25 cellular contexts compared by ENCODE assay signal in the genomic region with DNA sequence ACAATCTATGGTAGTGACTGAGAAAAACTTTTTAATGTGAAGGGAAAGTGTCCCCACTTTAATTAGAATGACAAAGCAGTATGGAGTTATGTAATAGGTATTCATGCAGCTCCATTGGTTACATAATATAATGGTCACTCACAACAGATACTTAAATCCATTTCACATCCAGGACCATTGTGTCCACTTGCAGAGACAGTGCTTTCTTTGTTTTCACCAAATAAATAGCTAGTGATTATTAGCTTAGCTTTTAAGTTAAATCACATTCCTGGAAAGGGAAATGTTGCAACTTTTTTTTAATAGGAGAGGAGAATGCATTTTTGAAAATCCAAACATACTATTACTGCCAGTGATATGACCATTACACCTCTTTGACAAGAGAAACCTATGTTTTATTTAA. TPM values are rescaled to one million over a fixed set of nuclear protein-coding genes. Genes with fewer than 3 reads are reported as not detected.
DNase-seq lines count a peak whose midpoint lies in the region; ATAC-seq, FAIRE-seq and TF ChIP-seq lines count a peak whose summit lies in the region.
"Had no signal": no experiment of that assay in that cellular context is flagged by ENCODE, and none has a peak within 500 bp of the region (broad histone marks: within the 10 kb centered on the region; RNA-seq: fewer than 3 reads in every experiment).

No MANE protein-coding gene starts in this region.

- no peaks in the 10 kb centered on the region for H4K20me1 ChIP-seq in HepG2 (ENCODE audit: insufficient read depth, low read length)

- no peak overlapping the region for H3K4me2 ChIP-seq in HepG2 (ENCODE audit: low read depth, low read length)
- H3K4me2 ChIP-seq: SK-N-SH had no signal

- in situ Hi-C loops in HepG2 (cut with HindIII; ENCODE audit: extremely low pct_ligation_motif_present, low pct_unique_long_range_greater_than_20kb) = no loop called here

- no peak for TF ChIP-seq RAD21 in HepG2 (CRISPR knock-in tag; IDR thresholded peaks at IDR 0.05)

- no peak overlapping the region for H3K9ac ChIP-seq in HepG2 (ENCODE audit: insufficient read depth, low read depth, low read length)
- H3K9ac ChIP-seq: BLaER1 treated with 17β-estradiol and CSF1 and Interleukin-3, amounts not matched to agents 10 nM and 100 nM; SK-N-SH had no signal

- DNase-seq in HepG2 (ENCODE audit: low spot score) = peak; percentile 71
- no peak for DNase-seq in right lobe of liver
- DNase-seq in frontal cortex (ENCODE audit: low spot score in 2 of 2) = no peak
- DNase-seq in renal cortical epithelial cell (ENCODE audit: low read depth) = peak; percentile 66
- no peak for DNase-seq in GF-D8 (lab: John Stamatoyannopoulos, UW)
- no peak for DNase-seq in stimulated activated CD4-positive, alpha-beta T cell treated with anti-CD3 and anti-CD28 coated beads, Interleukin-1b, Interleukin-23, amount 100 ng/mL, for 48 hours
- DNase-seq: activated gamma-delta T cell; activated naive CD8-positive, alpha-beta T cell treated with anti-CD3 and anti-CD28 coated beads, Interleukin-2, amount 50 U/mL, for 24 hours; Caco-2; DMS79 treated with DMSO at 0.1 percent for 48 hours; H7; kidney; lower lobe of right lung; NCI-H1694 treated with DMSO at 0.1 percent for 48 hours; NCI-H69; SK-N-SH; stimulated activated CD4-positive, alpha-beta T cell treated with anti-CD3 and anti-CD28 coated beads, Interleukin-4, amount 100 ng/mL, for 4 hours; stimulated activated naive CD4-positive, alpha-beta T cell treated with Interleukin-2 at 50 U/mL for 16 hours; T-helper 17 cell had no signal

- no peak for TF ChIP-seq EP300 in HepG2 (IDR thresholded peaks at IDR 0.05; ENCODE audit: low read depth in 2 of 2, low read length in 2 of 2)
- TF ChIP-seq EP300 in HepG2 (CRISPR knock-in tag; IDR thresholded peaks at IDR 0.05; ENCODE audit: borderline replicate concordance) = no peak

- TF ChIP-seq POLR2A in HepG2 (IDR thresholded peaks at IDR 0.05; ENCODE audit: insufficient read depth in 1 of 2, low read depth in 2 of 2, low read length in 2 of 2) (no peak), right lobe of liver (IDR thresholded peaks at IDR 0.05) (no peak)

- TF ChIP-seq CTCF in HepG2 (CRISPR knock-in tag; IDR thresholded peaks at IDR 0.05) (no peak), right lobe of liver (IDR thresholded peaks at IDR 0.05) (no peak)

- intact Hi-C loops in HepG2 (cut with micrococcal nuclease; ENCODE audit: unreplicated experiment) (no loop called here), right lobe of liver (cut with DNase I) (no loop called here)

- FAIRE-seq in HepG2 (lab: Jason Lieb, UNC) = no peak
- FAIRE-seq in frontal cortex (lab: Jason Lieb, UNC) = peak; percentile 69
- FAIRE-seq: A204.1, kidney had no signal

- H3K27ac ChIP-seq in HepG2 (ENCODE audit: extremely low read length, insufficient read depth, low read length) (no peak overlapping the region), right lobe of liver (no peak overlapping the region)
- H3K27ac ChIP-seq: BLaER1 treated with 17β-estradiol and CSF1 and Interleukin-3, amounts not matched to agents 10 nM and 100 nM; lower lobe of right lung; RWPE1 had no signal

- no TSS peak for BruUV-seq in HepG2 (replicated peaks; lab: Mats Ljungman, UMichigan)

- no peaks in the 10 kb centered on the region for H3K79me2 ChIP-seq in HepG2 (ENCODE audit: insufficient read depth, low read length)

- CTCF ChIA-PET in HepG2 (lab: Yijun Ruan, JAX; ENCODE audit: low intra/inter-chr PET ratio, low total read pairs) = no interaction called here

- H3K9me3 ChIP-seq in HepG2 (ENCODE audit: low read length) (no peaks in the 10 kb centered on the region), right lobe of liver (no peaks in the 10 kb centered on the region)
- H3K9me3 ChIP-seq: Caco-2, lower lobe of right lung, SK-N-SH had no signal

- H3K4me1 ChIP-seq in HepG2 (ENCODE audit: insufficient read depth, low read length) (0 out of 2 replicates have a peak, but pooled peaks cover 13% of the 10 kb centered on the region), right lobe of liver (no peaks in the 10 kb centered on the region)

- ATAC-seq in HepG2 (no peak), right lobe of liver (no peak), HG03457 (IDR thresholded peaks at IDR 0.05; ENCODE audit: unreplicated experiment) (no peak), HG03520 (IDR thresholded peaks at IDR 0.05; ENCODE audit: unreplicated experiment) (no peak)
- ATAC-seq: activated naive CD8-positive, alpha-beta T cell treated with anti-CD3 and anti-CD28 coated beads, Interleukin-2, amount 50 U/mL, for 24 hours; esophagus mucosa; T-helper 17 cell had no signal

- no peaks in the 10 kb centered on the region for H3K27me3 ChIP-seq in HepG2 (ENCODE audit: control insufficient read depth in 1 of 2, insufficient read depth in 2 of 2, low read length in 2 of 2)
- H3K27me3 ChIP-seq in right lobe of liver = no peaks in the 10 kb centered on the region
- H3K27me3 ChIP-seq: BLaER1 treated with 17β-estradiol and CSF1 and Interleukin-3, amounts not matched to agents 10 nM and 100 nM had no signal

- no peaks in the 10 kb centered on the region for H3K36me3 ChIP-seq in HepG2 (replicated peaks in 1 of 2; ENCODE audit: control insufficient read depth in 1 of 2, insufficient read depth in 2 of 2, low read length in 2 of 2)
- H3K36me3 ChIP-seq in right lobe of liver = no peaks in the 10 kb centered on the region
- H3K36me3 ChIP-seq: lower lobe of right lung had no signal

- no peak overlapping the region for H2AFZ ChIP-seq in HepG2 (ENCODE audit: low read length)

- H3K4me3 ChIP-seq in HepG2 (replicated peaks in 1 of 3; ENCODE audit: insufficient read depth in 1 of 3, low read depth in 2 of 3, low read length in 3 of 3) (no peak overlapping the region), right lobe of liver (no peak overlapping the region)
- H3K4me3 ChIP-seq: BLaER1 treated with 17β-estradiol and CSF1 and Interleukin-3, amounts not matched to agents 10 nM and 100 nM; lower lobe of right lung had no signal

- POLR2A ChIA-PET in HepG2 (lab: Yijun Ruan, JAX) = interaction anchor here (0.8 kb wide), 1 partner anchor 15 kb away, joined by 3 read pairs; no protein-coding TSS in a partner anchor

TF ChIP-seq in HepG2, 621 proteins besides CTCF, POLR2A, EP300 and RAD21 (continues in another document):
- TF ChIP-seq, protein P1, sequence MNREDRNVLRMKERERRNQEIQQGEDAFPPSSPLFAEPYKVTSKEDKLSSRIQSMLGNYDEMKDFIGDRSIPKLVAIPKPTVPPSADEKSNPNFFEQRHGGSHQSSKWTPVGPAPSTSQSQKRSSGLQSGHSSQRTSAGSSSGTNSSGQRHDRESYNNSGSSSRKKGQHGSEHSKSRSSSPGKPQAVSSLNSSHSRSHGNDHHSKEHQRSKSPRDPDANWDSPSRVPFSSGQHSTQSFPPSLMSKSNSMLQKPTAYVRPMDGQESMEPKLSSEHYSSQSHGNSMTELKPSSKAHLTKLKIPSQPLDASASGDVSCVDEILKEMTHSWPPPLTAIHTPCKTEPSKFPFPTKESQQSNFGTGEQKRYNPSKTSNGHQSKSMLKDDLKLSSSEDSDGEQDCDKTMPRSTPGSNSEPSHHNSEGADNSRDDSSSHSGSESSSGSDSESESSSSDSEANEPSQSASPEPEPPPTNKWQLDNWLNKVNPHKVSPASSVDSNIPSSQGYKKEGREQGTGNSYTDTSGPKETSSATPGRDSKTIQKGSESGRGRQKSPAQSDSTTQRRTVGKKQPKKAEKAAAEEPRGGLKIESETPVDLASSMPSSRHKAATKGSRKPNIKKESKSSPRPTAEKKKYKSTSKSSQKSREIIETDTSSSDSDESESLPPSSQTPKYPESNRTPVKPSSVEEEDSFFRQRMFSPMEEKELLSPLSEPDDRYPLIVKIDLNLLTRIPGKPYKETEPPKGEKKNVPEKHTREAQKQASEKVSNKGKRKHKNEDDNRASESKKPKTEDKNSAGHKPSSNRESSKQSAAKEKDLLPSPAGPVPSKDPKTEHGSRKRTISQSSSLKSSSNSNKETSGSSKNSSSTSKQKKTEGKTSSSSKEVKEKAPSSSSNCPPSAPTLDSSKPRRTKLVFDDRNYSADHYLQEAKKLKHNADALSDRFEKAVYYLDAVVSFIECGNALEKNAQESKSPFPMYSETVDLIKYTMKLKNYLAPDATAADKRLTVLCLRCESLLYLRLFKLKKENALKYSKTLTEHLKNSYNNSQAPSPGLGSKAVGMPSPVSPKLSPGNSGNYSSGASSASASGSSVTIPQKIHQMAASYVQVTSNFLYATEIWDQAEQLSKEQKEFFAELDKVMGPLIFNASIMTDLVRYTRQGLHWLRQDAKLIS (CRISPR knock-in tag; IDR thresholded peaks at IDR 0.05) = no peak
- TF ChIP-seq BCL6 (CRISPR knock-in tag; IDR thresholded peaks at IDR 0.05) (peak; percentile 90), MED1 (CRISPR knock-in tag; IDR thresholded peaks at IDR 0.05) (no peak), ARID2 (CRISPR knock-in tag; IDR thresholded peaks at IDR 0.05; ENCODE audit: borderline replicate concordance) (no peak), SMAD9 (CRISPR knock-in tag; IDR thresholded peaks at IDR 0.05) (no peak)

RNA-seq across cellular contexts. Expression of a gene that starts 22.9 kb away (rescaled TPM):
- total RNA-seq in HepG2 (2016; rRNA removed; fragmentation: Illumina TruSeq; extraction: Trizol) = 4.7 and 5.7 TPM in 2 replicates
- total RNA-seq in HepG2 (2016; cell fraction: cytosol; rRNA removed; fragmentation: Illumina TruSeq; extraction: Trizol; ENCODE audit: low read depth) = 0.81 and 1.1 TPM in 2 replicates
- total RNA-seq in HepG2 (2016; cell fraction: insoluble cytoplasmic fraction; rRNA removed; fragmentation: Illumina TruSeq; extraction: Trizol) = 4.3 and 5.7 TPM in 2 replicates
- 2.6 and 2.8 TPM in 2 replicates for total RNA-seq in HepG2 (2016; cell fraction: membrane; rRNA removed; fragmentation: Illumina TruSeq; extraction: Trizol)
- 5.2 and 5.9 TPM in 2 replicates for total RNA-seq in HepG2 (2016; cell fraction: nucleus; rRNA removed; fragmentation: Illumina TruSeq; extraction: Trizol)
- 3.4 and 3.5 TPM in 2 replicates for polyA plus RNA-seq in HepG2 (2011; rRNA removed)
- 2.4 and 3.1 TPM in 2 replicates for polyA plus RNA-seq in HepG2 (2011; cell fraction: cytosol; rRNA removed)
- 2.7 and 2.8 TPM in 2 replicates for polyA plus RNA-seq in HepG2 (2011; cell fraction: nucleus; rRNA removed)
- 1.8 and 1.9 TPM in 2 replicates for polyA plus RNA-seq in HepG2 (2012)
- polyA plus RNA-seq in HepG2 (2016; cell fraction: cytosol; fragmentation: Illumina TruSeq; extraction: Trizol; ENCODE audit: low read depth) = 0.16 and 0.20 TPM in 2 replicates
- polyA plus RNA-seq in HepG2 (2016; cell fraction: insoluble cytoplasmic fraction; fragmentation: Illumina TruSeq; extraction: Trizol; ENCODE audit: low read depth) = 5.0 and 5.2 TPM in 2 replicates
- 1.2 and 1.3 TPM in 2 replicates for polyA plus RNA-seq in HepG2 (2016; cell fraction: membrane; fragmentation: Illumina TruSeq; extraction: Trizol; ENCODE audit: low read depth)
- 5.2 and 5.4 TPM in 2 replicates for polyA plus RNA-seq in HepG2 (2016; cell fraction: nucleus; fragmentation: Illumina TruSeq; extraction: Trizol; ENCODE audit: insufficient read depth, low read depth)
- 1.8 and 3.3 TPM in 2 replicates for polyA minus RNA-seq in HepG2 (2011; rRNA and poly(A)+ RNA removed; ENCODE audit: low replicate concordance)
- polyA minus RNA-seq in HepG2 (2011; cell fraction: cytosol; rRNA and poly(A)+ RNA removed) = 2.6 and 3.0 TPM in 2 replicates
- 6.7 and 7.7 TPM in 2 replicates for polyA minus RNA-seq in HepG2 (2011; cell fraction: nucleus; rRNA and poly(A)+ RNA removed)
- total RNA-seq in right lobe of liver = 10 to 100 TPM in 1 of 6 experiments, 1 to 10 TPM in 5; 5.5 to 13.1 (median 6.9) TPM
- 40.4 TPM for total RNA-seq in frontal cortex
- total RNA-seq in renal cortical epithelial cell = 3.1 and 5.9 TPM in 2 replicates

Comparison
In these comparisons a context has a peak if more than half of its experiments do, and no peak if none do; other contexts are left out.
1. DNase-seq: peak in HepG2 (single experiment) and renal cortical epithelial cell (single experiment); none in right lobe of liver (0 of 3), frontal cortex (0 of 2), GF-D8 (single experiment) and stimulated activated CD4-positive, alpha-beta T cell treated with anti-CD3 and anti-CD28 coated beads, Interleukin-1b, Interleukin-23, amount 100 ng/mL, for 48 hours (single experiment).